Comparison of ENCODE assay signal across 21 cellular contexts in genomic region chr2:132795220-132795619, GRCh38.
A peak's percentile ranks its signal among the peaks of the same experiment; 100 is the strongest.
DNase-seq lines count a peak whose midpoint lies in the region; ATAC-seq and TF ChIP-seq lines count a peak whose summit lies in the region.
"Had no signal": no experiment of that assay in that cellular context is flagged by ENCODE, and none has a peak within 500 bp of the region (broad histone marks: within the 10 kb centered on the region; RNA-seq: fewer than 3 reads in every experiment).

No MANE protein-coding gene starts in this region.

- peaks cover 0 to 8% (median 0%) of the 10 kb centered on the region in 5 donors for H3K27me3 Mint-ChIP-seq in naive thymus-derived CD4-positive, alpha-beta T cell
- H3K27me3 Mint-ChIP-seq: CD4-positive, alpha-beta memory T cell; CD4-positive, CD25-positive, alpha-beta regulatory T cell; CD8-positive, alpha-beta memory T cell had no signal

- H3K27me3 ChIP-seq in PC-3 (ENCODE audit: low read length), result no peaks in the 10 kb centered on the region
- H3K27me3 ChIP-seq in naive thymus-derived CD4-positive, alpha-beta T cell (ENCODE audit: control insufficient read depth in 2 of 2, insufficient read depth in 2 of 2, low read length in 2 of 2), result no peaks in the 10 kb centered on the region
- H3K27me3 ChIP-seq: BE2C, BLaER1 had no signal

- no peak overlapping the region for H3K4me3 ChIP-seq in PC-3 (ENCODE audit: low read length)
- no peak overlapping the region for H3K4me3 ChIP-seq in naive thymus-derived CD4-positive, alpha-beta T cell (ENCODE audit: low read length)
- H3K4me3 ChIP-seq: BLaER1 had no signal

- no peak overlapping the region for H3K4me3 Mint-ChIP-seq in naive thymus-derived CD4-positive, alpha-beta T cell
- H3K4me3 Mint-ChIP-seq: CD14-positive monocyte; CD4-positive, alpha-beta memory T cell; CD4-positive, CD25-positive, alpha-beta regulatory T cell; CD8-positive, alpha-beta memory T cell had no signal

- no peaks in the 10 kb centered on the region for H3K4me1 Mint-ChIP-seq in naive thymus-derived CD4-positive, alpha-beta T cell
- H3K4me1 Mint-ChIP-seq: CD14-positive monocyte; CD4-positive, alpha-beta memory T cell; CD4-positive, CD25-positive, alpha-beta regulatory T cell; CD8-positive, alpha-beta memory T cell had no signal

- H3K27ac Mint-ChIP-seq in naive thymus-derived CD4-positive, alpha-beta T cell, result no peak overlapping the region
- H3K27ac Mint-ChIP-seq: CD14-positive monocyte; CD4-positive, alpha-beta memory T cell; CD4-positive, CD25-positive, alpha-beta regulatory T cell; CD8-positive, alpha-beta memory T cell had no signal

- no peaks in the 10 kb centered on the region for H3K36me3 Mint-ChIP-seq in naive thymus-derived CD4-positive, alpha-beta T cell
- H3K36me3 Mint-ChIP-seq: CD14-positive monocyte; CD4-positive, alpha-beta memory T cell; CD4-positive, CD25-positive, alpha-beta regulatory T cell; CD8-positive, alpha-beta memory T cell had no signal

- no peaks in the 10 kb centered on the region for H3K36me3 ChIP-seq in PC-3 (ENCODE audit: low read depth, low read length)
- no peaks in the 10 kb centered on the region for H3K36me3 ChIP-seq in naive thymus-derived CD4-positive, alpha-beta T cell (ENCODE audit: control insufficient read depth in 2 of 3, insufficient read depth in 3 of 3, low read length in 3 of 3)
- H3K36me3 ChIP-seq: BE2C, BLaER1 had no signal

- peak; percentile 21 for DNase-seq in ELR (ENCODE audit: low read depth)
- peak; percentile 3 for DNase-seq in PC-3
- DNase-seq in naive thymus-derived CD4-positive, alpha-beta T cell, result no peak
- DNase-seq in stimulated activated CD4-positive, alpha-beta T cell treated with anti-CD3 and anti-CD28 coated beads, Interleukin-15, amount 100 ng/mL, for 24 hours, result no peak
- no peak for DNase-seq in GM10248 (ENCODE audit: extremely low spot score)
- DNase-seq: 8988T; ACHN; BE2C; C1 segment of cervical spinal cord; CD4-positive, alpha-beta memory T cell; CD4-positive, CD25-positive, alpha-beta regulatory T cell; CD8-positive, alpha-beta memory T cell; COR-L47; DMS 273 treated with DMSO at 0.1 percent for 48 hours; DMS153; DMS53; DMS79; DND-41; GDM1 had no signal

- no TSS peak for BruUV-seq in PC-3 (replicated peaks; lab: Mats Ljungman, UMichigan)

- H3K27ac ChIP-seq in PC-3 (ENCODE audit: low read length), result no peak overlapping the region
- no peak overlapping the region for H3K27ac ChIP-seq in naive thymus-derived CD4-positive, alpha-beta T cell (ENCODE audit: low read depth, low read length)
- H3K27ac ChIP-seq: BLaER1 had no signal

- H2AFZ ChIP-seq in PC-3 (ENCODE audit: low read length), result no peak overlapping the region

- H3F3A ChIP-seq in PC-3 (ENCODE audit: low read length, unreplicated experiment), result no peaks in the 10 kb centered on the region

- H3K4me2 ChIP-seq in PC-3 (ENCODE audit: low read length), result no peak overlapping the region
- H3K4me2 ChIP-seq: BLaER1 had no signal

- CTCF ChIA-PET in PC-3 (lab: Charles Lee), result no interaction called here
- CTCF ChIA-PET in naive thymus-derived CD4-positive, alpha-beta T cell (lab: Charles Lee), result no interaction called here
- CTCF ChIA-PET in GM10248 (lab: Yijun Ruan, JAX), result no interaction called here

- H4K20me1 ChIP-seq in PC-3 (ENCODE audit: low read length), result no peaks in the 10 kb centered on the region
- H4K20me1 ChIP-seq: BLaER1 had no signal

- no peaks in the 10 kb centered on the region for H3K9me3 ChIP-seq in PC-3 (ENCODE audit: low read length)
- H3K9me3 ChIP-seq in naive thymus-derived CD4-positive, alpha-beta T cell (ENCODE audit: control insufficient read depth in 2 of 3, low read length in 3 of 3), result no peaks in the 10 kb centered on the region
- H3K9me3 ChIP-seq: BE2C, BLaER1 had no signal

- no peaks in the 10 kb centered on the region for H3K79me2 ChIP-seq in PC-3 (ENCODE audit: low read length)

- POLR2A ChIA-PET in PC-3 (lab: Charles Lee; ENCODE audit: unreplicated experiment) (no interaction called here), GM10248 (lab: Yijun Ruan, JAX) (no interaction called here)
- POLR2A ChIA-PET in naive thymus-derived CD4-positive, alpha-beta T cell (lab: Charles Lee), result no interaction called here

- no peak overlapping the region for H3K9ac ChIP-seq in PC-3 (ENCODE audit: low read length)
- H3K9ac ChIP-seq: BLaER1 had no signal

- no peak for TF ChIP-seq CTCF in PC-3 (conservative IDR thresholded peaks at IDR 0.05; ENCODE audit: low read depth, low read length)
- TF ChIP-seq CTCF in GM10248 (IDR thresholded peaks at IDR 0.05; ENCODE audit: control extremely low read depth, extremely low read depth, low read depth, missing control alignments), result no peak

- intact Hi-C loops in PC-3 (cut with micrococcal nuclease), result loop anchor here (5.0 to 10.0 kb wide), 2 partner anchors 123 to 370 kb away; partner anchors contain the start of gene LYPD1
- intact Hi-C loops in naive thymus-derived CD4-positive, alpha-beta T cell (cut with micrococcal nuclease), result no loop called here

- H3K9me3 Mint-ChIP-seq in naive thymus-derived CD4-positive, alpha-beta T cell, result peaks cover 0 to 1% (median 0%) of the 10 kb centered on the region in 11 donors

- H3K4me1 ChIP-seq in PC-3 (ENCODE audit: insufficient read depth, low read length), result no peaks in the 10 kb centered on the region
- no peaks in the 10 kb centered on the region for H3K4me1 ChIP-seq in naive thymus-derived CD4-positive, alpha-beta T cell (ENCODE audit: control insufficient read depth in 2 of 2, insufficient read depth in 2 of 2, low read length in 2 of 2)
- H3K4me1 ChIP-seq: BE2C, BLaER1 had no signal

- ATAC-seq in PC-3, result peak; percentile 84
- no peak for ATAC-seq in naive thymus-derived CD4-positive, alpha-beta T cell

- H3K9me2 ChIP-seq in PC-3 (replicated peaks; ENCODE audit: low read length), result no peaks in the 10 kb centered on the region

Comparison
In these comparisons a context has a peak if more than half of its experiments do, and no peak if none do; other contexts are left out.
1. DNase-seq: peak in ELR (single experiment) and PC-3 (single experiment); none in naive thymus-derived CD4-positive, alpha-beta T cell (0 of 9), stimulated activated CD4-positive, alpha-beta T cell treated with anti-CD3 and anti-CD28 coated beads, Interleukin-15, amount 100 ng/mL, for 24 hours (single experiment) and GM10248 (single experiment).